8 cellular contexts compared by ENCODE assay signal in the genomic region with DNA sequence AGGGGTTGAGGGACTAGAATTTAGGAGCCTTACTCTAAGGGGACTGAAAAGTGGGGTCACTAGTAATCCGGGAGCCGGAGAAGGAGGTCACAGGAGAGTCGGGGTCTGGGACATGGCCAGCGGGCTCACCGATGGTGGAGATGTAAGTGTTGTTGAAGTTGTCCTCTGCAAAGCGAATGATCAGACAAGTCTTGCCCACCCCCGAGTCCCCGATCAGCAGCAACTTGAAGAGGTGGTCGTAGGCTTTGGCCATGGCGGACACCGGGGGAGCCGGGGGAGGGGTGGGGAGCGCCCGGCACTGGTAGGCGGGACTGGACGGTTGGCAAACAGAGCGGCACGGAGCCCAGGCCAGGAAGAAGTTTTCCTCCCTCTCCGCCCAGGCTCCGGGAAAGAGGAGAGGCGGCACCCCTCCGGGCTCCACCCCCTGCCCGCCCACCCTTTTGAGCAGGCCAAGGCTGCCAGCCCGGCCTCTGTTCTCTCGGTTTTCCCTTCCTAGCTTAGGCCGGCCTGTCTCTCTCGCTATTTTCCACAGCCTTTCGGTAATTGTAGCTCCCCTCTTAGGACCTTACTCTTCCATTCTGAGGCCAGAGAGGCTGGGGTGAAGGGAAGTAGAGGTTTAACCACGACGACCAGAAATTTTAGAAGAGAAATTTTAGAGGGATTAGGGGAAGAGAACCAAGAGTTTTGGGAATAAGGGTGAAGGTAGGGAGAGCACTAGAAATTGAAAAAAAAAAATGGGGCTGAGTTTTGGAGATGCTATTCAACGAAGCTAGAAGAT. TPM values are rescaled to one million over a fixed set of nuclear protein-coding genes. Genes with fewer than 3 reads are reported as not detected.
DNase-seq lines count a peak whose midpoint lies in the region; ATAC-seq and TF ChIP-seq lines count a peak whose summit lies in the region.

A gene (minus strand): TSS at position 356 of the 778 bp plus-strand sequence. CDS start 103 bp downstream, at position 253.

- H2AK5ac ChIP-seq in trophoblast cell (ENCODE audit: low read length) = peak within 1 kb of the TSS; percentile 98

- H3K27ac ChIP-seq in left ventricle myocardium inferior (replicated peaks) (peak within 1 kb of the TSS; percentile 91), trophoblast cell (ENCODE audit: low read depth, low read length) (peak within 1 kb of the TSS; percentile 32)

- H3K9ac ChIP-seq in trophoblast cell (ENCODE audit: low read length) = peak within 1 kb of the TSS; percentile 83

- no peak for TF ChIP-seq CTCF in astrocyte of the cerebellum (IDR thresholded peaks at IDR 0.05; ENCODE audit: low read depth, low read length, missing control alignments)
- no peak for TF ChIP-seq CTCF in left ventricle myocardium inferior (IDR thresholded peaks at IDR 0.05; ENCODE audit: borderline replicate concordance)

- intact Hi-C loops in left ventricle myocardium inferior (cut with micrococcal nuclease) = loop anchor here (10.0 kb wide), 2 partner anchors 191 to 311 kb away; a partner anchor contains a TSS

- H3K9me3 ChIP-seq in left ventricle myocardium inferior (replicated peaks) = no peaks in the 10 kb centered on the region
- no peaks in the 10 kb centered on the region for H3K9me3 ChIP-seq in trophoblast cell (ENCODE audit: insufficient read depth, low read depth, low read length)

- H3K36me3 ChIP-seq in left ventricle myocardium inferior (peaks cover 12% of the 10 kb centered on the region), trophoblast cell (ENCODE audit: control insufficient read depth in 1 of 2, insufficient read depth in 2 of 2, low read length in 2 of 2) (peaks cover 3 to 15% of the 10 kb centered on the region in 2 experiments)

- H3K23ac ChIP-seq in trophoblast cell (ENCODE audit: low read length) = no peak within 1 kb of the TSS

- H2BK5ac ChIP-seq in trophoblast cell (ENCODE audit: low read depth, low read length, poor library complexity) = peak within 1 kb of the TSS; percentile 78

- peak within 1 kb of the TSS; percentile 91 for H3K4me3 ChIP-seq in astrocyte of the cerebellum (ENCODE audit: low read depth, low read length)
- H3K4me3 ChIP-seq in left ventricle myocardium inferior = peak within 1 kb of the TSS; percentile 74
- H3K4me3 ChIP-seq in trophoblast cell (ENCODE audit: low read depth, low read length) = peak within 1 kb of the TSS; percentile 70

- H2AFZ ChIP-seq in trophoblast cell (ENCODE audit: insufficient read depth, low read length, poor library complexity) = peak within 1 kb of the TSS; percentile 42

- in situ Hi-C loops in astrocyte of the cerebellum (cut with HindIII; ENCODE audit: low sequenced_read_pairs) = no loop called here

- peak within 1 kb of the TSS; percentile 90 for H4K91ac ChIP-seq in trophoblast cell (ENCODE audit: low read depth, low read length)

- peak within 1 kb of the TSS; percentile 98 for H3K4me2 ChIP-seq in trophoblast cell (ENCODE audit: low read length)

- H2BK120ac ChIP-seq in trophoblast cell (ENCODE audit: insufficient read depth, low read length, poor library complexity) = peak within 1 kb of the TSS; percentile 73

- H3K18ac ChIP-seq in trophoblast cell (ENCODE audit: low read length) = peak within 1 kb of the TSS; percentile 80

- peaks cover 12% of the 10 kb centered on the region for H3K79me2 ChIP-seq in trophoblast cell (ENCODE audit: control insufficient read depth, insufficient read depth, low read length, poor library complexity)

- H4K8ac ChIP-seq in trophoblast cell (ENCODE audit: low read depth, low read length) = peak within 1 kb of the TSS; percentile 83

- peak within 1 kb of the TSS; percentile 90 for H4K12ac ChIP-seq in trophoblast cell (ENCODE audit: low read depth, low read length)

- H3K14ac ChIP-seq in trophoblast cell (ENCODE audit: low read length) = peak within 1 kb of the TSS; percentile 85

- no CpG with 5 or more reads among the region's 31 CpGs for WGBS in trophoblast cell (ENCODE audit: extremely low coverage, insufficient coverage, insufficient read length)

- no peaks in the 10 kb centered on the region for H3K27me3 ChIP-seq in left ventricle myocardium inferior (ENCODE audit: low read depth)
- no peaks in the 10 kb centered on the region for H3K27me3 ChIP-seq in trophoblast cell (ENCODE audit: insufficient read depth, low read length)

- DNase-seq in Ammon's horn (ENCODE audit: low spot score) (peak; percentile 79), H4 (ENCODE audit: low spot score) (peak; percentile 75), NCI-H69 (lab: John Stamatoyannopoulos, UW) (peak; percentile 92), astrocyte of the cerebellum (ENCODE audit: low read depth) (no peak), left ventricle myocardium inferior (peak; percentile 86), trophoblast cell (peak; percentile 73 to 82)

- no peak for ATAC-seq in HG03175 (IDR thresholded peaks at IDR 0.05; ENCODE audit: unreplicated experiment)
- no peak for ATAC-seq in HG03097 (IDR thresholded peaks at IDR 0.05; ENCODE audit: low FRiP score, unreplicated experiment)

- H3K4me1 ChIP-seq in left ventricle myocardium inferior (peaks cover 43% of the 10 kb centered on the region), trophoblast cell (ENCODE audit: control insufficient read depth in 1 of 2, insufficient read depth in 2 of 2, low read length in 2 of 2) (peaks cover 3 to 4% of the 10 kb centered on the region in 2 experiments)

- H3K4ac ChIP-seq in trophoblast cell (ENCODE audit: low read depth, low read length) = peak within 1 kb of the TSS; percentile 57

- H3K79me1 ChIP-seq in trophoblast cell (ENCODE audit: low read length) = peaks cover 12% of the 10 kb centered on the region

- H2BK12ac ChIP-seq in trophoblast cell (ENCODE audit: low read length) = peak within 1 kb of the TSS; percentile 27

RNA-seq across cellular contexts. Expression of the gene that starts here (rescaled TPM):
- total RNA-seq in H4 (2014; rRNA removed; shearing (Covaris generic)) = 29.2 and 36.1 TPM in 2 replicates
- 59.3 TPM for total RNA-seq in left ventricle myocardium inferior
- polyA plus RNA-seq in trophoblast cell (2013) = 141 and 148 TPM in 2 replicates
